12 cellular contexts compared by ENCODE assay signal in the genomic region with DNA sequence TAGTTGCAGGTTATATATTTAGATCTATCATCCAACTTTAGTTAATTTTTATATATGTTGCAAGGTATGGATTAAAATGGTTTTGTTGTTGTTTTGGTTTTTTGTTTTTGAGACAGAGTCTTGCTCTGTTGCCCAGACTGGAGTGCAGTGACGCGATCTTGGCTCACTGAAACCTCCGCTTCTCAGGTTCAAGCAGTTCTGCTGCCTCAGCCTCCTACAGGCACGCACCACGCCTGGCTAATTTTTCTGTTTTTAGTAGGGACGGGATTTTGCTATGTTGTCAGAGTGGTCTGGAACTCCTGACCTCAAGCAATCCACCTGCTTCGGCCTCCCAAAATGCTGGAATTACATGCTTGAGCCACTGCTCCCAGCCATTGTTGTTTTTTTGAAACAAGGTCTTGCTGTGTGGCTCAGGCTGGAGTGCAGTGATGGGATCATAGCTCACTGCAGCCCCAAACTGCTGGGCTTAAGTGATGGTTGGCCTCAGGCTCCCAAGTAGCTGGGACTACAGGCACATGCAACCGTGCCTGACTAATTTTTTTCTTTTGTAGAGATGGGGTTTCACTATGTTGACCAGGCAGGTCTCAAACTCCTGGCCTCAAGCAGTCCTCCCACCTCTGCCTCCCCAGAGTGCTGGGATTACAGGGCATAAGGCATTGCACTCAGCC.
"Had no signal": no experiment of that assay in that cellular context is flagged by ENCODE, and none has a peak within 500 bp of the region (broad histone marks: within the 10 kb centered on the region; RNA-seq: fewer than 3 reads in every experiment).

No MANE protein-coding gene starts in this region.

- H3K4me1 ChIP-seq: transverse colon had no signal

- H3K4me3 Mint-ChIP-seq: activated CD4-positive, alpha-beta memory T cell treated with anti-CD3 and anti-CD28 coated beads for 36 hours; activated naive CD8-positive, alpha-beta T cell treated with anti-CD3 and anti-CD28 coated beads, Interleukin-2, amount 50 U/mL, for 24 hours; stimulated activated memory B cell treated with anti-CD40 and anti-IgM and Interleukin-4, amounts not matched to agents 10 μg/mL and 1 μg/mL and 100 μg/mL, for 72 hours had no signal

- H3K27ac Mint-ChIP-seq: activated CD4-positive, alpha-beta memory T cell treated with anti-CD3 and anti-CD28 coated beads for 36 hours; activated naive CD8-positive, alpha-beta T cell treated with anti-CD3 and anti-CD28 coated beads, Interleukin-2, amount 50 U/mL, for 24 hours; stimulated activated memory B cell treated with anti-CD40 and anti-IgM and Interleukin-4, amounts not matched to agents 10 μg/mL and 1 μg/mL and 100 μg/mL, for 72 hours had no signal

- H3K4me3 ChIP-seq: esophagus muscularis mucosa, right atrium auricular region, spleen, transverse colon had no signal

- H3K27ac ChIP-seq: esophagus muscularis mucosa, right atrium auricular region, spleen, transverse colon had no signal

- H3K9me3 Mint-ChIP-seq: activated CD4-positive, alpha-beta memory T cell treated with anti-CD3 and anti-CD28 coated beads for 36 hours; stimulated activated memory B cell treated with anti-CD40 and anti-IgM and Interleukin-4, amounts not matched to agents 10 μg/mL and 1 μg/mL and 100 μg/mL, for 72 hours had no signal

- H3K36me3 ChIP-seq: esophagus muscularis mucosa, right atrium auricular region, spleen, transverse colon had no signal

- ATAC-seq: activated CD4-positive, CD25-positive, alpha-beta regulatory T cell treated with anti-CD3 and anti-CD28 coated beads, Interleukin-2, amount 50 U/mL, for 24 hours; activated naive CD8-positive, alpha-beta T cell treated with anti-CD3 and anti-CD28 coated beads, Interleukin-2, amount 50 U/mL, for 24 hours; left ventricle myocardium superior; stimulated activated memory B cell treated with anti-CD40 and anti-IgM and Interleukin-4, amounts not matched to agents 10 μg/mL and 1 μg/mL and 100 μg/mL, for 72 hours had no signal

- DNase-seq: activated CD4-positive, alpha-beta memory T cell treated with anti-CD3 and anti-CD28 coated beads for 36 hours; activated naive CD8-positive, alpha-beta T cell treated with anti-CD3 and anti-CD28 coated beads, Interleukin-2, amount 50 U/mL, for 24 hours; activated T-cell treated with anti-CD3 and anti-CD28 coated beads, Interleukin-2, amount 50 U/mL, for 48 hours; left ventricle myocardium superior; mesenchymal stem cell; spleen; stimulated activated CD4-positive, alpha-beta T cell treated with anti-CD3 and anti-CD28 coated beads, Interleukin-1b, Interleukin-23, amount 100 ng/mL, for 48 hours; transverse colon had no signal

- H3K27me3 ChIP-seq: esophagus muscularis mucosa, right atrium auricular region, spleen, transverse colon had no signal

- H3K27me3 Mint-ChIP-seq: activated CD4-positive, alpha-beta memory T cell treated with anti-CD3 and anti-CD28 coated beads for 36 hours; activated naive CD8-positive, alpha-beta T cell treated with anti-CD3 and anti-CD28 coated beads, Interleukin-2, amount 50 U/mL, for 24 hours; stimulated activated memory B cell treated with anti-CD40 and anti-IgM and Interleukin-4, amounts not matched to agents 10 μg/mL and 1 μg/mL and 100 μg/mL, for 72 hours had no signal
